In genomic region chr20:48945840-48946514, GRCh38 we compare ENCODE assay signal across 12 cellular contexts. TPM values are rescaled to one million over a fixed set of nuclear protein-coding genes. Genes with fewer than 3 reads are reported as not detected.
A peak's percentile ranks its signal among the peaks of the same experiment; 100 is the strongest.
DNase-seq lines count a peak whose midpoint lies in the region; TF ChIP-seq lines count a peak whose summit lies in the region.
"Had no signal": no experiment of that assay in that cellular context is flagged by ENCODE, and none has a peak within 500 bp of the region (broad histone marks: within the 10 kb centered on the region; RNA-seq: fewer than 3 reads in every experiment).

No MANE protein-coding gene starts in this region.

- no peaks in the 10 kb centered on the region for H3K4me1 ChIP-seq in mesendoderm (ENCODE audit: control insufficient read depth, low read depth, low read length)
- H3K4me1 ChIP-seq in neural progenitor cell: no peaks in the 10 kb centered on the region

- no peaks in the 10 kb centered on the region for H3K9me3 Mint-ChIP-seq in activated CD4-positive, alpha-beta T cell treated with anti-CD3 and anti-CD28 coated beads, Interleukin-2, amount 10 ng/mL, durations not matched to agents 24 days and 14 days
- no peaks in the 10 kb centered on the region for H3K9me3 Mint-ChIP-seq in neural progenitor cell
- H3K9me3 Mint-ChIP-seq: CD4-positive, alpha-beta T cell had no signal

- H3K27me3 Mint-ChIP-seq in activated CD4-positive, alpha-beta T cell treated with anti-CD3 and anti-CD28 coated beads, Interleukin-2, amount 10 ng/mL, durations not matched to agents 24 days and 14 days: no peaks in the 10 kb centered on the region
- no peaks in the 10 kb centered on the region for H3K27me3 Mint-ChIP-seq in neural progenitor cell (ENCODE audit: insufficient read depth, low read depth)
- H3K27me3 Mint-ChIP-seq: CD4-positive, alpha-beta T cell had no signal

- peaks cover 2% of the 10 kb centered on the region for H3K4me1 Mint-ChIP-seq in activated CD4-positive, alpha-beta T cell treated with anti-CD3 and anti-CD28 coated beads, Interleukin-2, amount 10 ng/mL, durations not matched to agents 24 days and 14 days
- H3K4me1 Mint-ChIP-seq in neural progenitor cell: no peaks in the 10 kb centered on the region

- H3K18ac ChIP-seq in mesendoderm (ENCODE audit: low read length): no peak overlapping the region

- in situ Hi-C loops in T47D (cut with HindIII; ENCODE audit: low pct_unique_long_range_greater_than_20kb, low sequenced_read_pairs): no loop called here

- TF ChIP-seq CTCF in C4-2B (conservative IDR thresholded peaks at IDR 0.05): no peak
- no peak for TF ChIP-seq CTCF in dorsolateral prefrontal cortex (IDR thresholded peaks at IDR 0.05 in 54 of 56, conservative IDR thresholded peaks at IDR 0.05 in 2 of 56; ENCODE audit: low read depth in 1 of 56, partially characterized antibody in 56 of 56)
- no peak for TF ChIP-seq CTCF in neural progenitor cell (IDR thresholded peaks at IDR 0.05)

- peaks cover 20% of the 10 kb centered on the region for H3K36me3 Mint-ChIP-seq in activated CD4-positive, alpha-beta T cell treated with anti-CD3 and anti-CD28 coated beads, Interleukin-2, amount 10 ng/mL, durations not matched to agents 24 days and 14 days (ENCODE audit: low read depth)
- H3K36me3 Mint-ChIP-seq in neural progenitor cell: peaks cover 5% of the 10 kb centered on the region

- no peak overlapping the region for H3K4me3 Mint-ChIP-seq in activated CD4-positive, alpha-beta T cell treated with anti-CD3 and anti-CD28 coated beads, Interleukin-2, amount 10 ng/mL, durations not matched to agents 24 days and 14 days
- no peak overlapping the region for H3K4me3 Mint-ChIP-seq in neural progenitor cell
- H3K4me3 Mint-ChIP-seq: CD4-positive, alpha-beta T cell had no signal

- H3K79me1 ChIP-seq in mesendoderm (ENCODE audit: low read length): peaks cover 3% of the 10 kb centered on the region

- H2BK5ac ChIP-seq in mesendoderm (ENCODE audit: low read length): no peak overlapping the region

- no peak overlapping the region for H4K8ac ChIP-seq in mesendoderm (ENCODE audit: low read depth, low read length)

- H3K27me3 ChIP-seq in mesendoderm (ENCODE audit: insufficient read depth, low read length, poor library complexity) (no peaks in the 10 kb centered on the region), dorsolateral prefrontal cortex (no peaks in the 10 kb centered on the region), neural progenitor cell (no peaks in the 10 kb centered on the region)

- no peak overlapping the region for H3K27ac Mint-ChIP-seq in activated CD4-positive, alpha-beta T cell treated with anti-CD3 and anti-CD28 coated beads, Interleukin-2, amount 10 ng/mL, durations not matched to agents 24 days and 14 days
- no peak overlapping the region for H3K27ac Mint-ChIP-seq in neural progenitor cell
- H3K27ac Mint-ChIP-seq: CD4-positive, alpha-beta T cell had no signal

- H3K23ac ChIP-seq in mesendoderm (ENCODE audit: low read length): no peak overlapping the region

- H3K4ac ChIP-seq in mesendoderm (ENCODE audit: low read depth, low read length): no peak overlapping the region

- DNase-seq in LHCN-M2 (ENCODE audit: low read depth): peak; percentile 48
- peak; percentile 60 to 97 for DNase-seq in T47D (ENCODE audit: low read depth in 1 of 2, low spot score in 1 of 2)
- DNase-seq in mesendoderm: peak; percentile 58
- no peak for DNase-seq in activated CD4-positive, alpha-beta T cell treated with anti-CD3 and anti-CD28 coated beads, Interleukin-2, amount 10 ng/mL, durations not matched to agents 24 days and 14 days
- DNase-seq in dorsolateral prefrontal cortex: no peak
- no peak for DNase-seq in neural progenitor cell (ENCODE audit: low spot score)
- no peak for DNase-seq in NCI-H2227 treated with DMSO at 0.1 percent for 48 hours (lab: John Stamatoyannopoulos, UW)
- DNase-seq: CD4-positive, alpha-beta T cell; kidney glomerular epithelial cell; MM.1S; OCI-M1 had no signal

- H2AFZ ChIP-seq in neural progenitor cell (replicated peaks): no peak overlapping the region

- no peak overlapping the region for H2BK15ac ChIP-seq in mesendoderm (replicated peaks; ENCODE audit: low read depth)

- no CpG with 5 or more reads among the region's 6 CpGs for WGBS in mesendoderm (ENCODE audit: extremely low coverage, insufficient coverage, low lambda C conversion rate)

- H3K79me2 ChIP-seq in mesendoderm (ENCODE audit: control insufficient read depth, insufficient read depth, low read length) (no peaks in the 10 kb centered on the region), neural progenitor cell (ENCODE audit: low read depth) (no peaks in the 10 kb centered on the region)

- H2BK120ac ChIP-seq in mesendoderm (ENCODE audit: low read depth, low read length): no peak overlapping the region

- peak overlapping the region; percentile 81 for H3K27ac ChIP-seq in C4-2B
- H3K27ac ChIP-seq in mesendoderm (ENCODE audit: low read depth, low read length): no peak overlapping the region
- peak overlapping the region in 6 of 59 donors; percentile 3 to 39 (median 18) for H3K27ac ChIP-seq in dorsolateral prefrontal cortex
- H3K27ac ChIP-seq in neural progenitor cell: no peak overlapping the region

- H4K5ac ChIP-seq in mesendoderm (ENCODE audit: low read length): no peak overlapping the region

- H3K9ac ChIP-seq in mesendoderm (ENCODE audit: low read length) (no peak overlapping the region), neural progenitor cell (no peak overlapping the region)

- no peak overlapping the region for H3K56ac ChIP-seq in mesendoderm (ENCODE audit: low read length)

- H3K4me2 ChIP-seq in mesendoderm (ENCODE audit: low read length) (no peak overlapping the region), neural progenitor cell (no peak overlapping the region)

- H3K4me3 ChIP-seq in mesendoderm (ENCODE audit: low read length) (no peak overlapping the region), dorsolateral prefrontal cortex (no peak overlapping the region), neural progenitor cell (no peak overlapping the region)

- no peaks in the 10 kb centered on the region for H3F3A ChIP-seq in neural progenitor cell (ENCODE audit: low read depth)

- no peaks in the 10 kb centered on the region for H3K9me3 ChIP-seq in neural progenitor cell (ENCODE audit: low read depth)

- H3K36me3 ChIP-seq in mesendoderm (ENCODE audit: control insufficient read depth, insufficient read depth, low read length) (peaks cover 1% of the 10 kb centered on the region), neural progenitor cell (no peaks in the 10 kb centered on the region)

- H4K20me1 ChIP-seq in neural progenitor cell (ENCODE audit: low read depth): peaks cover 3% of the 10 kb centered on the region

- no peak overlapping the region for H2AK5ac ChIP-seq in mesendoderm (ENCODE audit: low read length)

- intact Hi-C loops in activated CD4-positive, alpha-beta T cell treated with anti-CD3 and anti-CD28 coated beads, Interleukin-2, amount 10 ng/mL, durations not matched to agents 24 days and 14 days (cut with micrococcal nuclease): no loop called here
- intact Hi-C loops in dorsolateral prefrontal cortex (cut with DNase I): no loop called here

RNA-seq across cellular contexts. Expression of gene ARFGEF2, which starts 24.5 kb away (rescaled TPM):
- 30.2 and 32.9 TPM in 2 replicates for total RNA-seq in LHCN-M2 (2014; rRNA removed)
- 6.3 TPM for polyA plus RNA-seq in LHCN-M2 (2012)
- 9.4 TPM for polyA plus RNA-seq in mesendoderm (2013, experiment 1 of 2)
- 9.0 TPM for polyA plus RNA-seq in mesendoderm (2013, experiment 2 of 2)
- total RNA-seq in activated CD4-positive, alpha-beta T cell treated with anti-CD3 and anti-CD28 coated beads, Interleukin-2, amount 10 ng/mL, durations not matched to agents 24 days and 14 days: 28.0 and 30.9 TPM in 2 replicates
- 10 to 100 TPM; 28.4 to 72.0 (median 52.6) TPM for total RNA-seq in dorsolateral prefrontal cortex
- 13.9 and 16.6 TPM in 2 replicates for total RNA-seq in neural progenitor cell (ENCODE audit: low replicate concordance)

Comparison
In these comparisons a context has a peak if more than half of its experiments do, and no peak if none do; other contexts are left out.
1. DNase-seq: peak in LHCN-M2 (single experiment), T47D (2 of 2) and mesendoderm (single experiment); none in activated CD4-positive, alpha-beta T cell treated with anti-CD3 and anti-CD28 coated beads, Interleukin-2, amount 10 ng/mL, durations not matched to agents 24 days and 14 days (single experiment), dorsolateral prefrontal cortex (0 of 10), neural progenitor cell (single experiment) and NCI-H2227 treated with DMSO at 0.1 percent for 48 hours (single experiment).